In the genomic region with DNA sequence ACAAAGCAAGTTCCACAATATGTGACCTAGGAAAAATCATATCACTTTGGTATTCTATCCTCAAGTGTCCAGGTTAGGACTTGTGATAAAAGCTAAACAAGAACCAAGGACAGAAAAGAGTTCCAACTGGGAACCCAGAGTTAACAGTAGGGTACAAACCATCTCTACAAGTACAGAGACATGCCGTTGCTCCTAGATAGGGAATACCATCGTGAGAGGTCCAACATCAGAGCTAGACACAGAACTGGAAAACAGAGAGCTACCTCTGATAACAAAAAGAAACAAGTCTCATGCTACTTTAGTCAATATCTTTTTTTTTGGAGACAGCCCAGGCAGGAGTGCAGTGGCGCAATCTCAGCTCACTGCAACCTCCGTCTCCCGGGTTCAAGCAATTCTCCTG, we compare ENCODE assay signal across 15 cellular contexts. TPM values are rescaled to one million over a fixed set of nuclear protein-coding genes. Genes with fewer than 3 reads are reported as not detected.
DNase-seq lines count a peak whose midpoint lies in the region; ATAC-seq and TF ChIP-seq lines count a peak whose summit lies in the region.
"Had no signal": no experiment of that assay in that cellular context is flagged by ENCODE, and none has a peak within 500 bp of the region (broad histone marks: within the 10 kb centered on the region; RNA-seq: fewer than 3 reads in every experiment).

No MANE protein-coding gene starts in this region.

- H3K9me3 Mint-ChIP-seq in WTC11, result no peaks in the 10 kb centered on the region
- no peaks in the 10 kb centered on the region for H3K9me3 Mint-ChIP-seq in dendritic cell treated with granulocyte-macrophage colony-stimulating factor and Interleukin-4, amounts not matched to agents 40 ng/mL and 50 ng/mL, for 4 days
- H3K9me3 Mint-ChIP-seq: CD14-positive monocyte had no signal

- TF ChIP-seq CTCF in heart left ventricle (IDR thresholded peaks at IDR 0.05) (no peak), WTC11 (IDR thresholded peaks at IDR 0.05) (no peak)

- DNase-seq in heart left ventricle (no peak), Right ventricle myocardium inferior (ENCODE audit: missing footprints) (no peak), WTC11 (ENCODE audit: low spot score) (no peak), globus pallidus (ENCODE audit: low spot score) (no peak), T-helper 2 cell (no peak)
- DNase-seq: 8988T; CD4-positive, alpha-beta memory T cell; DMS153; DMS79; GDM1 had no signal

- peaks cover 31% of the 10 kb centered on the region for H3K36me3 Mint-ChIP-seq in WTC11
- peaks cover 50% of the 10 kb centered on the region for H3K36me3 Mint-ChIP-seq in dendritic cell treated with granulocyte-macrophage colony-stimulating factor and Interleukin-4, amounts not matched to agents 40 ng/mL and 50 ng/mL, for 4 days (ENCODE audit: low read depth)

- H3K36me3 ChIP-seq in heart left ventricle, result peaks cover 0 to 30% (median 21%) of the 10 kb centered on the region in 9 donors

- no peaks in the 10 kb centered on the region for H3K27me3 Mint-ChIP-seq in WTC11 (ENCODE audit: low read depth)
- H3K27me3 Mint-ChIP-seq in dendritic cell treated with granulocyte-macrophage colony-stimulating factor and Interleukin-4, amounts not matched to agents 40 ng/mL and 50 ng/mL, for 4 days, result no peaks in the 10 kb centered on the region
- H3K27me3 Mint-ChIP-seq: CD4-positive, alpha-beta memory T cell had no signal

- no peak overlapping the region for H3K4me3 Mint-ChIP-seq in WTC11
- H3K4me3 Mint-ChIP-seq in dendritic cell treated with granulocyte-macrophage colony-stimulating factor and Interleukin-4, amounts not matched to agents 40 ng/mL and 50 ng/mL, for 4 days, result no peak overlapping the region
- H3K4me3 Mint-ChIP-seq: CD14-positive monocyte; CD4-positive, alpha-beta memory T cell had no signal

- CTCF ChIA-PET in WTC11 (lab: Charles Lee), result no interaction called here

- TF ChIP-seq POLR2A in heart left ventricle (IDR thresholded peaks at IDR 0.05), result no peak

- 70 to 79% (median 74%) methylated on average over 5 of the region's 5 CpGs for WGBS in heart left ventricle, 4 donors

- POLR2A ChIA-PET in WTC11 (lab: Charles Lee), result no interaction called here

- H3K27ac Mint-ChIP-seq in WTC11, result peak overlapping the region; percentile 57; the same call in 1 of the 2 replicates
- peak overlapping the region; percentile 70 for H3K27ac Mint-ChIP-seq in dendritic cell treated with granulocyte-macrophage colony-stimulating factor and Interleukin-4, amounts not matched to agents 40 ng/mL and 50 ng/mL, for 4 days

- H3K4me1 ChIP-seq in heart left ventricle, result peaks cover 0 to 26% (median 14%) of the 10 kb centered on the region in 12 donors
- H3K4me1 ChIP-seq: BLaER1 had no signal

- no peaks in the 10 kb centered on the region for H3K4me1 Mint-ChIP-seq in WTC11
- peaks cover 22% of the 10 kb centered on the region for H3K4me1 Mint-ChIP-seq in dendritic cell treated with granulocyte-macrophage colony-stimulating factor and Interleukin-4, amounts not matched to agents 40 ng/mL and 50 ng/mL, for 4 days (ENCODE audit: low read depth)

- peak in 3 of 4 donors; percentile 13 to 69 (median 36) for ATAC-seq in heart left ventricle
- no peak for ATAC-seq in Right ventricle myocardium inferior
- no peak for ATAC-seq in WTC11
- no peak for ATAC-seq in HG03520 (IDR thresholded peaks at IDR 0.05; ENCODE audit: unreplicated experiment)

- H3K27me3 ChIP-seq in heart left ventricle, result no peaks in the 10 kb centered on the region
- H3K27me3 ChIP-seq: BLaER1 had no signal

- intact Hi-C loops in heart left ventricle (cut with DNase I), result loop anchor here in 1 of 10 donors (5.0 kb wide), 1 partner anchor 38 kb away; a partner anchor contains a TSS
- intact Hi-C loops in Right ventricle myocardium inferior (cut with DNase I), result loop anchor here (2.0 kb wide), 1 partner anchor 37 kb away; a partner anchor contains a TSS
- intact Hi-C loops in dendritic cell treated with granulocyte-macrophage colony-stimulating factor and Interleukin-4, amounts not matched to agents 40 ng/mL and 50 ng/mL, for 4 days (cut with micrococcal nuclease), result no loop called here

- H3K9me3 ChIP-seq in heart left ventricle, result no peaks in the 10 kb centered on the region
- H3K9me3 ChIP-seq: BLaER1 had no signal

- no peak overlapping the region for H3K4me3 ChIP-seq in heart left ventricle
- H3K4me3 ChIP-seq: BLaER1 had no signal

- H3K27ac ChIP-seq in heart left ventricle, result no peak overlapping the region
- H3K27ac ChIP-seq: BLaER1, HL-60 had no signal

TF ChIP-seq in WTC11, 78 proteins besides CTCF, POLR2A, EP300 and RAD21:
- TF ChIP-seq, protein P1, sequence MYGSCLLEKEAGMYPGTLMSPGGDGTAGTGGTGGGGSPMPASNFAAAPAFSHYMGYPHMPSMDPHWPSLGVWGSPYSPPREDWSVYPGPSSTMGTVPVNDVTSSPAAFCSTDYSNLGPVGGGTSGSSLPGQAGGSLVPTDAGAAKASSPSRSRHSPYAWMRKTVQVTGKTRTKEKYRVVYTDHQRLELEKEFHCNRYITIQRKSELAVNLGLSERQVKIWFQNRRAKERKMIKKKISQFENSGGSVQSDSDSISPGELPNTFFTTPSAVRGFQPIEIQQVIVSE (CRISPR knock-in tag; IDR thresholded peaks at IDR 0.05; ENCODE audit: borderline replicate concordance), result no peak

RNA-seq across cellular contexts. Expression of a gene that starts 37.8 kb away (rescaled TPM):
- total RNA-seq in heart left ventricle, result 10 to 100 TPM; 17.6 to 31.4 (median 25.5) TPM
- polyA plus RNA-seq in heart left ventricle, result 10 to 100 TPM in 1 of 2 donors, 1 to 10 TPM in 1; 5.8 to 17.2 TPM
- 29.1 TPM for total RNA-seq in Right ventricle myocardium inferior
- total RNA-seq in WTC11 (2021), result 237 to 249 TPM (median 243 TPM) in 3 replicates

RNA-seq across cellular contexts. Expression of a gene that starts 59.1 kb away (rescaled TPM):
- 10 to 100 TPM; 41.2 to 74.4 (median 49.4) TPM for total RNA-seq in heart left ventricle
- polyA plus RNA-seq in heart left ventricle, result 10 to 100 TPM; 30.7 to 56.3 TPM
- 47.2 TPM for total RNA-seq in Right ventricle myocardium inferior
- total RNA-seq in WTC11 (2021), result 97.3 to 99.2 TPM (median 98.1 TPM) in 3 replicates

Comparison
In these comparisons a context has a peak if more than half of its experiments do, and no peak if none do; other contexts are left out.
1. ATAC-seq: peak in heart left ventricle (3 of 4); none in Right ventricle myocardium inferior (single experiment), WTC11 (single experiment) and HG03520 (single experiment).